Comparison of ENCODE assay signal across 8 cellular contexts in the genomic region with DNA sequence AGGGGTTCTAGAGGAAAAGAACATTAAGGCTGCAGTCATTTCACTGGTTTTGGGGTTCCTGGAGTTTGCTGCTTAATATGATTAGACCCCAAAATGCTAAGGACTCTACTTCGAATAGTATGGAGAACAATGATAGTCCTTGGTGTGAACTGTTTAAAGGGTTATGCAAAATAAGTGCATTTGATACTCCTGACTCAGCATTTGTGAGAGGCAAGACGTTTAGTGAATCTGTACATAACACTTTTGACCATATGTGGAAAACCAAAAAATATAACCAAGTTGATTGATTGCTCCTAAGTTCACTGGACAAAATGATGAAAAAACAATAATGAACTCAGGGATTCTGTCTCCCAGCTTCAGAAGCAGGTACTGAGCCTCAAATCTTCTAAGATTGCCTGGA.
"Had no signal": no experiment of that assay in that cellular context is flagged by ENCODE, and none has a peak within 500 bp of the region (broad histone marks: within the 10 kb centered on the region; RNA-seq: fewer than 3 reads in every experiment).

No MANE protein-coding gene starts in this region.

- H2AFZ ChIP-seq: GM23338 had no signal

- H3K4me2 ChIP-seq: GM23338 had no signal

- DNase-seq: H9, HCEC 1CT, Kasumi-1, KG1 had no signal

- ATAC-seq: GM23338 had no signal

- H3K27ac ChIP-seq: HL-60 had no signal

- FAIRE-seq: H1, H54 had no signal

- H3K4me3 ChIP-seq: GM23338 had no signal
